Comparison of ENCODE assay signal across 31 cellular contexts in the genomic region with DNA sequence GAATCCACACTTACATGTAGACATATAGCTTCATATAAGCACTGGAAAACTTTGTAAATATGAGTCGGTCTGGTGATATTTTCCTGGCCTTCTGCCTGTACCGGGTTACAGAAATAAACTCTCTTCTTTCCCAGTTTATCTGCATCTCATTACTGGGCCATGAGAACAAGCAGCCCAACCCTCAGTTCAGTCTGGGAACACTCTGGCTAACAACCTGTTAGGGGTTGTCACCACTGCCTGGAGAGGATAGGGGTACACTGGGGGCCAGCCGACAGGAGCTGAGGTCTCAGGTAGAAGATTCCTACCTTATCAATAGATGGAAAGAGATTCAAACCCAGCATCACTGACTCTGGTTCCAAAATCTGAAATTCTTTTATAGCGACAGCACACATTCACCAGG. TPM values are rescaled to one million over a fixed set of nuclear protein-coding genes. Genes with fewer than 3 reads are reported as not detected.
DNase-seq lines count a peak whose midpoint lies in the region; ATAC-seq, FAIRE-seq and TF ChIP-seq lines count a peak whose summit lies in the region.
"Had no signal": no experiment of that assay in that cellular context is flagged by ENCODE, and none has a peak within 500 bp of the region (broad histone marks: within the 10 kb centered on the region; RNA-seq: fewer than 3 reads in every experiment).

No MANE protein-coding gene starts in this region.

- peak overlapping the region; percentile 18 for H3K4me3 Mint-ChIP-seq in endodermal cell
- H3K4me3 Mint-ChIP-seq in neural progenitor cell = no peak overlapping the region
- H3K4me3 Mint-ChIP-seq: activated CD4-positive, alpha-beta T cell treated with anti-CD3 and anti-CD28 coated beads, Interleukin-2, amount 10 ng/mL, durations not matched to agents 7 days and 5 days; activated CD8-positive, alpha-beta memory T cell treated with anti-CD3 and anti-CD28 coated beads, Interleukin-2, amount 10 ng/mL, durations not matched to agents 7 days and 5 days; activated naive CD4-positive, alpha-beta T cell treated with anti-CD3 and anti-CD28 coated beads for 36 hours; CD8-positive, alpha-beta memory T cell; effector memory CD8-positive, alpha-beta T cell; stimulated activated memory B cell treated with anti-CD40 and anti-IgM and Interleukin-4, amounts not matched to agents 10 μg/mL and 1 μg/mL and 100 μg/mL, for 72 hours had no signal

- TF ChIP-seq EP300 in HepG2 (IDR thresholded peaks at IDR 0.05; ENCODE audit: low read depth in 2 of 2, low read length in 2 of 2) = no peak
- no peak for TF ChIP-seq EP300 in HepG2 (CRISPR knock-in tag; IDR thresholded peaks at IDR 0.05; ENCODE audit: borderline replicate concordance)
- TF ChIP-seq EP300 in transverse colon (IDR thresholded peaks at IDR 0.05; ENCODE audit: low read depth) = no peak

- H2AFZ ChIP-seq in HepG2 (ENCODE audit: low read length) (peak overlapping the region; percentile 10), neural progenitor cell (replicated peaks) (no peak overlapping the region)

- peak overlapping the region; percentile 68 for H3K27ac ChIP-seq in HepG2 (ENCODE audit: extremely low read length, insufficient read depth, low read length)
- H3K27ac ChIP-seq in right lobe of liver = no peak overlapping the region
- H3K27ac ChIP-seq in endodermal cell (ENCODE audit: low read depth, low read length) = peak overlapping the region; percentile 58
- H3K27ac ChIP-seq in neural progenitor cell = peak overlapping the region; percentile 97
- no peak overlapping the region for H3K27ac ChIP-seq in transverse colon
- H3K27ac ChIP-seq: adrenal gland, brain microvascular endothelial cell, foreskin keratinocyte, HL-60, uterus, VCaP had no signal

- WGBS in HepG2 (ENCODE audit: low lambda C conversion rate) = 80% methylated on average over 4 of the region's 4 CpGs
- WGBS in right lobe of liver (ENCODE audit: insufficient coverage, low coverage, low lambda C conversion rate, missing lambda C conversion rate) = 69% methylated on average over 3 of the region's 4 CpGs
- WGBS in endodermal cell (ENCODE audit: insufficient coverage in 1 of 2, insufficient read length in 1 of 2), 2 experiments = 79 to 87% methylated on average over 2 to 4 of the region's 4 CpGs
- WGBS in transverse colon (ENCODE audit: low coverage in 1 of 2), 2 donors = 70 to 100% methylated on average over 1 to 4 of the region's 4 CpGs

- no peak overlapping the region for H3K4me3 ChIP-seq in HepG2 (replicated peaks in 1 of 3; ENCODE audit: insufficient read depth in 1 of 3, low read depth in 2 of 3, low read length in 3 of 3)
- H3K4me3 ChIP-seq in right lobe of liver = no peak overlapping the region
- H3K4me3 ChIP-seq in endodermal cell (ENCODE audit: low read length) = peak overlapping the region; percentile 24
- no peak overlapping the region for H3K4me3 ChIP-seq in neural progenitor cell
- no peak overlapping the region for H3K4me3 ChIP-seq in transverse colon
- H3K4me3 ChIP-seq: adrenal gland, heart left ventricle, uterus had no signal

- peak overlapping the region; percentile 98 for H3K27ac Mint-ChIP-seq in endodermal cell
- peak overlapping the region; percentile 96 for H3K27ac Mint-ChIP-seq in neural progenitor cell
- H3K27ac Mint-ChIP-seq: activated CD8-positive, alpha-beta memory T cell treated with anti-CD3 and anti-CD28 coated beads, Interleukin-2, amount 10 ng/mL, durations not matched to agents 7 days and 5 days; activated naive CD4-positive, alpha-beta T cell treated with anti-CD3 and anti-CD28 coated beads for 36 hours had no signal

- CTCF ChIA-PET in HepG2 (lab: Yijun Ruan, JAX; ENCODE audit: low intra/inter-chr PET ratio, low total read pairs) = interaction anchor here (1.0 to 1.2 kb wide), 2 partner anchors 213 to 214 kb away, joined by 3 to 6 read pairs; no protein-coding TSS in a partner anchor

- peaks cover 63% of the 10 kb centered on the region for H3K4me1 ChIP-seq in HepG2 (ENCODE audit: insufficient read depth, low read length)
- H3K4me1 ChIP-seq in right lobe of liver = peaks cover 0 to 7% (median 0%) of the 10 kb centered on the region in 4 donors
- peaks cover 24% of the 10 kb centered on the region for H3K4me1 ChIP-seq in endodermal cell (ENCODE audit: control insufficient read depth, insufficient read depth, low read length)
- peaks cover 56% of the 10 kb centered on the region for H3K4me1 ChIP-seq in neural progenitor cell
- H3K4me1 ChIP-seq in transverse colon = peaks cover 0 to 5% (median 1%) of the 10 kb centered on the region in 4 donors
- H3K4me1 ChIP-seq: adrenal gland, foreskin keratinocyte, uterus had no signal

- DNase-seq in HepG2 (ENCODE audit: low spot score) (no peak), right lobe of liver (no peak), endodermal cell (no peak), neural progenitor cell (ENCODE audit: low spot score) (no peak), putamen (ENCODE audit: low spot score) (no peak), transverse colon (no peak), kidney glomerular epithelial cell (lab: John Stamatoyannopoulos, UW) (no peak)
- no peak for DNase-seq in activated naive CD4-positive, alpha-beta T cell treated with Interleukin-2 at 50 U/mL for 16 hours
- DNase-seq: activated CD4-positive, alpha-beta T cell treated with anti-CD3 and anti-CD28 coated beads, Interleukin-2, amount 10 ng/mL, durations not matched to agents 7 days and 5 days; activated CD8-positive, alpha-beta memory T cell treated with anti-CD3 and anti-CD28 coated beads, Interleukin-2, amount 10 ng/mL, durations not matched to agents 7 days and 5 days; activated naive CD4-positive, alpha-beta T cell treated with anti-CD3 and anti-CD28 coated beads for 36 hours; activated T-cell treated with anti-CD3 and anti-CD28 coated beads, Interleukin-2, amount 50 U/mL, for 48 hours; adrenal gland; brain microvascular endothelial cell; CD8-positive, alpha-beta memory T cell; DMS153; effector memory CD8-positive, alpha-beta T cell; foreskin keratinocyte; heart left ventricle; mammary epithelial cell; NCI-H510A; SHP77 treated with DMSO at 0.1 percent for 48 hours; stimulated activated CD4-positive, alpha-beta T cell treated with anti-CD3 and anti-CD28 coated beads, Interleukin-12 subunit alpha, Interleukin-12 subunit beta, amount 100 ng/mL, for 4 hours; stimulated activated CD4-positive, alpha-beta T cell treated with anti-CD3 and anti-CD28 coated beads, Interleukin-4, amount 100 ng/mL, for 4 hours; uterus had no signal

- H3K79me2 ChIP-seq in HepG2 (ENCODE audit: insufficient read depth, low read length) = no peaks in the 10 kb centered on the region
- H3K79me2 ChIP-seq in neural progenitor cell (ENCODE audit: low read depth) = no peaks in the 10 kb centered on the region

- intact Hi-C loops in HepG2 (cut with micrococcal nuclease; ENCODE audit: unreplicated experiment) (loop anchor here (5.0 kb wide), 3 partner anchors 58 to 163 kb away; a partner anchor contains a TSS), right lobe of liver (cut with DNase I) (loop anchor here (5.0 to 10.0 kb wide), 2 partner anchors 180 to 213 kb away; no protein-coding TSS in a partner anchor), transverse colon (cut with DNase I; ENCODE audit: low total_unique reads) (loop anchor here (10.0 kb wide), 1 partner anchor 180 kb away; no protein-coding TSS in a partner anchor)

- H3F3A ChIP-seq in neural progenitor cell (ENCODE audit: low read depth) = peaks cover 76% of the 10 kb centered on the region

- in situ Hi-C loops in HepG2 (cut with HindIII; ENCODE audit: extremely low pct_ligation_motif_present, low pct_unique_long_range_greater_than_20kb) (loop anchor here (5.0 kb wide), 1 partner anchor 163 kb away; a partner anchor contains a TSS), transverse colon (cut with MboI; ENCODE audit: low pct_ligation_motif_present in 1 of 4, low pct_unique_long_range_greater_than_20kb in 1 of 4, low sequenced_read_pairs in 3 of 4) (loop anchor here (5.0 to 10.0 kb wide), 3 partner anchors 203 to 213 kb away; no protein-coding TSS in a partner anchor)

- H4K20me1 ChIP-seq in HepG2 (ENCODE audit: insufficient read depth, low read length) = no peaks in the 10 kb centered on the region
- H4K20me1 ChIP-seq in neural progenitor cell (ENCODE audit: low read depth) = no peaks in the 10 kb centered on the region

- BruUV-seq in HepG2 (replicated peaks; lab: Mats Ljungman, UMichigan) = no TSS peak

- ATAC-seq in HepG2 (no peak), right lobe of liver (no peak)
- ATAC-seq: activated CD8-positive, alpha-beta memory T cell treated with anti-CD3 and anti-CD28 coated beads, Interleukin-2, amount 10 ng/mL, durations not matched to agents 7 days and 5 days; effector memory CD8-positive, alpha-beta T cell; esophagus mucosa; foreskin keratinocyte; stimulated activated memory B cell treated with anti-CD40 and anti-IgM and Interleukin-4, amounts not matched to agents 10 μg/mL and 1 μg/mL and 100 μg/mL, for 72 hours had no signal

- no peak for TF ChIP-seq POLR2A in HepG2 (IDR thresholded peaks at IDR 0.05; ENCODE audit: insufficient read depth in 1 of 2, low read depth in 2 of 2, low read length in 2 of 2)
- no peak for TF ChIP-seq POLR2A in right lobe of liver (IDR thresholded peaks at IDR 0.05)
- no peak for TF ChIP-seq POLR2A in transverse colon (IDR thresholded peaks at IDR 0.05)

- POLR2A ChIA-PET in HepG2 (lab: Yijun Ruan, JAX) = interaction anchor here (0.6 to 2.1 kb wide), 17 partner anchors 10 to 213 kb away, joined by 3 to 13 read pairs (median 4); a partner anchor contains a TSS

- H3K27me3 ChIP-seq in HepG2 (ENCODE audit: control insufficient read depth in 1 of 2, insufficient read depth in 2 of 2, low read length in 2 of 2) = no peaks in the 10 kb centered on the region
- no peaks in the 10 kb centered on the region for H3K27me3 ChIP-seq in right lobe of liver
- no peaks in the 10 kb centered on the region for H3K27me3 ChIP-seq in endodermal cell (ENCODE audit: control insufficient read depth, insufficient read depth, low read length, poor library complexity, severe bottlenecking)
- no peaks in the 10 kb centered on the region for H3K27me3 ChIP-seq in neural progenitor cell
- H3K27me3 ChIP-seq in transverse colon = no peaks in the 10 kb centered on the region
- H3K27me3 ChIP-seq: adrenal gland, brain microvascular endothelial cell, foreskin keratinocyte, heart left ventricle, uterus had no signal

- H3K27me3 Mint-ChIP-seq in endodermal cell (ENCODE audit: insufficient read depth) (no peaks in the 10 kb centered on the region), neural progenitor cell (ENCODE audit: insufficient read depth, low read depth) (peaks cover 14% of the 10 kb centered on the region)
- H3K27me3 Mint-ChIP-seq: activated CD4-positive, alpha-beta T cell treated with anti-CD3 and anti-CD28 coated beads, Interleukin-2, amount 10 ng/mL, durations not matched to agents 7 days and 5 days; activated CD8-positive, alpha-beta memory T cell treated with anti-CD3 and anti-CD28 coated beads, Interleukin-2, amount 10 ng/mL, durations not matched to agents 7 days and 5 days; CD8-positive, alpha-beta memory T cell; effector memory CD8-positive, alpha-beta T cell; stimulated activated memory B cell treated with anti-CD40 and anti-IgM and Interleukin-4, amounts not matched to agents 10 μg/mL and 1 μg/mL and 100 μg/mL, for 72 hours had no signal

- no peaks in the 10 kb centered on the region for H3K36me3 Mint-ChIP-seq in endodermal cell (ENCODE audit: low read depth)
- no peaks in the 10 kb centered on the region for H3K36me3 Mint-ChIP-seq in neural progenitor cell
- H3K36me3 Mint-ChIP-seq: activated CD8-positive, alpha-beta memory T cell treated with anti-CD3 and anti-CD28 coated beads, Interleukin-2, amount 10 ng/mL, durations not matched to agents 7 days and 5 days; stimulated activated memory B cell treated with anti-CD40 and anti-IgM and Interleukin-4, amounts not matched to agents 10 μg/mL and 1 μg/mL and 100 μg/mL, for 72 hours had no signal

- no peak for TF ChIP-seq CTCF in HepG2 (CRISPR knock-in tag; IDR thresholded peaks at IDR 0.05)
- no peak for TF ChIP-seq CTCF in right lobe of liver (IDR thresholded peaks at IDR 0.05)
- TF ChIP-seq CTCF in endodermal cell (conservative IDR thresholded peaks at IDR 0.05) = no peak
- no peak for TF ChIP-seq CTCF in neural progenitor cell (IDR thresholded peaks at IDR 0.05)
- no peak for TF ChIP-seq CTCF in transverse colon (IDR thresholded peaks at IDR 0.05)

- H3K9me3 Mint-ChIP-seq in endodermal cell = no peaks in the 10 kb centered on the region
- no peaks in the 10 kb centered on the region for H3K9me3 Mint-ChIP-seq in neural progenitor cell
- H3K9me3 Mint-ChIP-seq: activated CD4-positive, alpha-beta T cell treated with anti-CD3 and anti-CD28 coated beads, Interleukin-2, amount 10 ng/mL, durations not matched to agents 7 days and 5 days; activated naive CD4-positive, alpha-beta T cell treated with anti-CD3 and anti-CD28 coated beads for 36 hours; CD8-positive, alpha-beta memory T cell; effector memory CD8-positive, alpha-beta T cell; stimulated activated memory B cell treated with anti-CD40 and anti-IgM and Interleukin-4, amounts not matched to agents 10 μg/mL and 1 μg/mL and 100 μg/mL, for 72 hours had no signal

- H3K9me3 ChIP-seq in HepG2 (ENCODE audit: low read length) (no peaks in the 10 kb centered on the region), right lobe of liver (no peaks in the 10 kb centered on the region), endodermal cell (ENCODE audit: control insufficient read depth, low read length) (no peaks in the 10 kb centered on the region), neural progenitor cell (ENCODE audit: low read depth) (no peaks in the 10 kb centered on the region), transverse colon (no peaks in the 10 kb centered on the region)
- H3K9me3 ChIP-seq: adrenal gland, heart left ventricle, uterus had no signal

- H3K36me3 ChIP-seq in HepG2 (replicated peaks in 1 of 2; ENCODE audit: control insufficient read depth in 1 of 2, insufficient read depth in 2 of 2, low read length in 2 of 2) (no peaks in the 10 kb centered on the region), right lobe of liver (no peaks in the 10 kb centered on the region), endodermal cell (ENCODE audit: control insufficient read depth, insufficient read depth, low read length) (no peaks in the 10 kb centered on the region), neural progenitor cell (no peaks in the 10 kb centered on the region), transverse colon (no peaks in the 10 kb centered on the region)
- H3K36me3 ChIP-seq: adrenal gland, brain microvascular endothelial cell, heart left ventricle, uterus had no signal

- H3K9ac ChIP-seq in HepG2 (ENCODE audit: insufficient read depth, low read depth, low read length) (peak overlapping the region; percentile 54), endodermal cell (ENCODE audit: extremely low read depth, low read length, poor library complexity, severe bottlenecking) (peak overlapping the region; percentile 39), neural progenitor cell (no peak overlapping the region)

- peaks cover 36% of the 10 kb centered on the region for H3K4me1 Mint-ChIP-seq in endodermal cell
- peaks cover 54% of the 10 kb centered on the region for H3K4me1 Mint-ChIP-seq in neural progenitor cell
- H3K4me1 Mint-ChIP-seq: stimulated activated memory B cell treated with anti-CD40 and anti-IgM and Interleukin-4, amounts not matched to agents 10 μg/mL and 1 μg/mL and 100 μg/mL, for 72 hours had no signal

- TF ChIP-seq RAD21 in HepG2 (CRISPR knock-in tag; IDR thresholded peaks at IDR 0.05) = no peak

- H3K4me2 ChIP-seq in HepG2 (ENCODE audit: low read depth, low read length) (peak overlapping the region; percentile 65), neural progenitor cell (no peak overlapping the region)

- no peak for FAIRE-seq in HepG2 (lab: Jason Lieb, UNC)
- FAIRE-seq: A204.1, GM12892 had no signal

RNA-seq across cellular contexts. Expression of a gene that starts 59.2 kb away (rescaled TPM):
- total RNA-seq in HepG2 (2016; rRNA removed; fragmentation: Illumina TruSeq; extraction: Trizol) = 0.60 and 0.98 TPM in 2 replicates
- total RNA-seq in HepG2 (2016; cell fraction: cytosol; rRNA removed; fragmentation: Illumina TruSeq; extraction: Trizol; ENCODE audit: low read depth) = 0.71 TPM in 1 of 2 replicates, not detected in the other
- 0.97 and 1.1 TPM in 2 replicates for total RNA-seq in HepG2 (2016; cell fraction: insoluble cytoplasmic fraction; rRNA removed; fragmentation: Illumina TruSeq; extraction: Trizol)
- 0.06 and 0.31 TPM in 2 replicates for total RNA-seq in HepG2 (2016; cell fraction: membrane; rRNA removed; fragmentation: Illumina TruSeq; extraction: Trizol)
- 0.44 and 1.5 TPM in 2 replicates for total RNA-seq in HepG2 (2016; cell fraction: nucleus; rRNA removed; fragmentation: Illumina TruSeq; extraction: Trizol)
- 1.0 and 1.2 TPM in 2 replicates for polyA plus RNA-seq in HepG2 (2011; rRNA removed)
- polyA plus RNA-seq in HepG2 (2011; cell fraction: cytosol; rRNA removed) = 0.46 and 0.53 TPM in 2 replicates
- polyA plus RNA-seq in HepG2 (2011; cell fraction: nucleus; rRNA removed) = 1.5 and 1.6 TPM in 2 replicates
- polyA plus RNA-seq in HepG2 (2012) = 0.72 and 1.9 TPM in 2 replicates
- 0.16 TPM in 1 of 2 replicates, not detected in the other for polyA plus RNA-seq in HepG2 (2016; cell fraction: cytosol; fragmentation: Illumina TruSeq; extraction: Trizol; ENCODE audit: low read depth)
- 0.58 and 0.60 TPM in 2 replicates for polyA plus RNA-seq in HepG2 (2016; cell fraction: insoluble cytoplasmic fraction; fragmentation: Illumina TruSeq; extraction: Trizol; ENCODE audit: low read depth)
- polyA plus RNA-seq in HepG2 (2016; cell fraction: membrane; fragmentation: Illumina TruSeq; extraction: Trizol; ENCODE audit: low read depth) = 0.21 TPM in 1 of 2 replicates, not detected in the other
- polyA plus RNA-seq in HepG2 (2016; cell fraction: nucleus; fragmentation: Illumina TruSeq; extraction: Trizol; ENCODE audit: insufficient read depth, low read depth) = 0.73 and 0.78 TPM in 2 replicates
- polyA minus RNA-seq in HepG2 (2011; rRNA and poly(A)+ RNA removed; ENCODE audit: low replicate concordance) = 0.46 and 0.56 TPM in 2 replicates
- not detected in 2 replicates for polyA minus RNA-seq in HepG2 (2011; cell fraction: cytosol; rRNA and poly(A)+ RNA removed)
- 1.2 and 1.3 TPM in 2 replicates for polyA minus RNA-seq in HepG2 (2011; cell fraction: nucleus; rRNA and poly(A)+ RNA removed)
- total RNA-seq in right lobe of liver = under 1 TPM in 2 of 6 experiments, not detected in 4; 0.24 to 0.37 TPM
- total RNA-seq in endodermal cell = 10 to 100 TPM; 13.6 to 50.5 TPM
- polyA plus RNA-seq in endodermal cell (2013, experiment 1 of 2) = 12.8 TPM
- polyA plus RNA-seq in endodermal cell (2013, experiment 2 of 2) = 15.4 TPM
- total RNA-seq in neural progenitor cell (ENCODE audit: low replicate concordance) = 31.6 and 40.5 TPM in 2 replicates
- total RNA-seq in transverse colon = 100 to 1,000 TPM in 1 of 4 donors, 10 to 100 TPM in 1, 1 to 10 TPM in 2; 5.3 to 116 (median 9.1) TPM
- polyA plus RNA-seq: CD8-positive, alpha-beta memory T cell had no signal

Comparison
In these comparisons a context has a peak if more than half of its experiments do, and no peak if none do; other contexts are left out.
1. H3K27ac ChIP-seq: peak in HepG2 (single experiment), endodermal cell (single experiment) and neural progenitor cell (single experiment); none in right lobe of liver (0 of 3) and transverse colon (0 of 4).